In genomic region chr22:27581241-27581640, GRCh38 we compare ENCODE assay signal across 17 cellular contexts.
"Had no signal": no experiment of that assay in that cellular context is flagged by ENCODE, and none has a peak within 500 bp of the region (broad histone marks: within the 10 kb centered on the region; RNA-seq: fewer than 3 reads in every experiment).

No MANE protein-coding gene starts in this region.

- DNase-seq: cerebellar nuclear complex; foreskin melanocyte; natural killer cell; stimulated activated CD4-positive, alpha-beta T cell treated with anti-CD3 and anti-CD28 coated beads, Interleukin-12 subunit alpha, Interleukin-12 subunit beta, amount 100 ng/mL, for 4 hours; stimulated activated naive CD4-positive, alpha-beta T cell; upper lobe of right lung had no signal

- H3K36me3 ChIP-seq: heart right ventricle, left lung, lower lobe of right lung, sigmoid colon, suprapubic skin, tibial artery, upper lobe of right lung had no signal

- H3K4me1 ChIP-seq: psoas muscle, upper lobe of right lung had no signal

- H3K4me1 Mint-ChIP-seq: memory B cell, natural killer cell had no signal

- H3K9me3 ChIP-seq: heart right ventricle, left lung, lower lobe of right lung, psoas muscle, sigmoid colon, suprapubic skin, tibial artery, upper lobe of right lung had no signal

- H3K36me3 Mint-ChIP-seq: memory B cell, mesothelial cell of epicardium, natural killer cell had no signal

- H3K27me3 ChIP-seq: sigmoid colon, tibial artery had no signal

- H3K4me3 ChIP-seq: heart right ventricle, left lung, lower lobe of right lung, psoas muscle, sigmoid colon, skin epidermis, suprapubic skin, tibial artery, upper lobe of right lung had no signal

- H3K4me3 Mint-ChIP-seq: dendritic cell treated with granulocyte-macrophage colony-stimulating factor and Interleukin-4, amounts not matched to agents 40 ng/mL and 50 ng/mL, for 4 days; memory B cell; mesothelial cell of epicardium; natural killer cell had no signal

- H3K9me3 Mint-ChIP-seq: dendritic cell treated with granulocyte-macrophage colony-stimulating factor and Interleukin-4, amounts not matched to agents 40 ng/mL and 50 ng/mL, for 4 days; memory B cell; mesothelial cell of epicardium; natural killer cell had no signal

- H3K27ac Mint-ChIP-seq: dendritic cell treated with granulocyte-macrophage colony-stimulating factor and Interleukin-4, amounts not matched to agents 40 ng/mL and 50 ng/mL, for 4 days; memory B cell; mesothelial cell of epicardium; natural killer cell had no signal

- H3K27ac ChIP-seq: left lung, lower lobe of right lung, psoas muscle, skin epidermis, suprapubic skin, tibial artery, upper lobe of right lung had no signal
